Comparison of ENCODE assay signal across 8 cellular contexts in the genomic region with DNA sequence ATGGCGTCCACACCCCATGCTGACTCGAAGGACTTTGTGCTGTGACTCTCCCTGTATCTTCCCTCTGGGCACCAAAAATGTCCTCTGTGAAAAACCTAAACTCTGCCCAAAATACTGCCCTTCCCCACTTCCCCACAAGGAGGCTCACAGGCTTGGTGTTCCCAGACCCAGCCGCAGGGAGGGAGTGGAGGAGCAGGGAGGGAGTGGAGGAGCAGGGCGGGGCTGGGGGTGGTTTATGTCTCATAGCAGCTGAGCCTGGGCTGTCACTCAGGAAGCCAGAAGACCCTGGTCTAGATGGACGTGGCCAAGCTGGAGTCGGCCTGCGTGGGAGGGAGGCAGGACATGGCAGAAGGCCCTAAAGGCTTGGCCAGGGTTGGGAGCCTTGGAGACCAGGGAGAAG.
DNase-seq lines count a peak whose midpoint lies in the region; ATAC-seq, FAIRE-seq and TF ChIP-seq lines count a peak whose summit lies in the region.

No MANE protein-coding gene starts in this region.

- POLR2A ChIA-PET in A549 (lab: Yijun Ruan, JAX): no interaction called here
- POLR2A ChIA-PET in CD8-positive, alpha-beta memory T cell (lab: Charles Lee): no interaction called here

- H3K36me3 Mint-ChIP-seq in glutamatergic neuron (ENCODE audit: unreplicated experiment): no peaks in the 10 kb centered on the region
- no peaks in the 10 kb centered on the region for H3K36me3 Mint-ChIP-seq in CD8-positive, alpha-beta memory T cell

- TF ChIP-seq POLR2A in A549 (IDR thresholded peaks at IDR 0.05; ENCODE audit: low read length) (no peak), stomach (IDR thresholded peaks at IDR 0.05) (no peak)

- CTCF ChIA-PET in A549 (lab: Yijun Ruan, JAX): interaction anchor here (0.7 to 2.9 kb wide), 7 partner anchors 8 to 413 kb away, joined by 3 to 9 read pairs (median 3); no protein-coding TSS in a partner anchor
- CTCF ChIA-PET in CD8-positive, alpha-beta memory T cell (lab: Charles Lee): no interaction called here

- WGBS in A549 (ENCODE audit: missing lambda C conversion rate): 35% methylated on average over 6 of the region's 7 CpGs
- 39 to 51% (median 45%) methylated on average over 7 of the region's 7 CpGs for WGBS in stomach, 5 donors

- intact Hi-C loops in stomach (cut with DNase I; ENCODE audit: low total_unique reads): no loop called here

- H3K27ac Mint-ChIP-seq in glutamatergic neuron (ENCODE audit: unreplicated experiment): peak overlapping the region; percentile 52
- H3K27ac Mint-ChIP-seq in CD8-positive, alpha-beta memory T cell: no peak overlapping the region

- H3K36me3 ChIP-seq in SJSA1 (no peaks in the 10 kb centered on the region), stomach (no peaks in the 10 kb centered on the region)
- H3K36me3 ChIP-seq in CD8-positive, alpha-beta memory T cell (ENCODE audit: insufficient read depth, low read length): no peaks in the 10 kb centered on the region

- H3K4me3 ChIP-seq in A549 (no peak overlapping the region), GM12875 (ENCODE audit: low read depth, low read length) (no peak overlapping the region), SJSA1 (no peak overlapping the region), stomach (no peak overlapping the region)
- H3K4me3 ChIP-seq in CD8-positive, alpha-beta memory T cell (ENCODE audit: low read length): no peak overlapping the region

- DNase-seq in A549 (ENCODE audit: low read depth in 1 of 2, low spot score in 1 of 2) (peak; percentile 36 to 46), SJSA1 (ENCODE audit: low read depth in 1 of 2, low spot score in 2 of 2) (peak; percentile 55 to 87), glutamatergic neuron (peak; percentile 85), stomach (no peak), SKM-1 (lab: John Stamatoyannopoulos, UW; ENCODE audit: unreplicated experiment) (no peak)
- no peak for DNase-seq in effector CD8-positive, alpha-beta T cell (lab: John Stamatoyannopoulos, UW)
- DNase-seq in CD8-positive, alpha-beta memory T cell: no peak

- H3K27ac ChIP-seq in A549 (no peak overlapping the region), SJSA1 (no peak overlapping the region), stomach (no peak overlapping the region)
- H3K27ac ChIP-seq in CD8-positive, alpha-beta memory T cell (ENCODE audit: low read depth, low read length): no peak overlapping the region

- H3K4me1 ChIP-seq in A549 (no peaks in the 10 kb centered on the region), SJSA1 (replicated peaks) (no peaks in the 10 kb centered on the region), stomach (no peaks in the 10 kb centered on the region)
- no peaks in the 10 kb centered on the region for H3K4me1 ChIP-seq in CD8-positive, alpha-beta memory T cell (ENCODE audit: insufficient read depth, low read length)

- peaks cover 45% of the 10 kb centered on the region for H3K4me1 Mint-ChIP-seq in glutamatergic neuron (ENCODE audit: low read depth, unreplicated experiment)
- H3K4me1 Mint-ChIP-seq in CD8-positive, alpha-beta memory T cell: no peaks in the 10 kb centered on the region

- H3K27me3 Mint-ChIP-seq in glutamatergic neuron (ENCODE audit: unreplicated experiment): peaks cover 3% of the 10 kb centered on the region
- H3K27me3 Mint-ChIP-seq in CD8-positive, alpha-beta memory T cell: peaks cover 11 to 42% of the 10 kb centered on the region in 2 donors

- 0 out of 2 replicates have a peak, but pooled peaks cover 4% of the 10 kb centered on the region for H3K27me3 ChIP-seq in SJSA1 (replicated peaks)
- H3K27me3 ChIP-seq in CD8-positive, alpha-beta memory T cell (ENCODE audit: insufficient read depth, low read length, poor library complexity, severe bottlenecking): no peaks in the 10 kb centered on the region
- peaks cover 0 to 46% (median 0%) of the 10 kb centered on the region in 3 donors for H3K27me3 ChIP-seq in stomach

- TF ChIP-seq CTCF in A549 (IDR thresholded peaks at IDR 0.05) (peak; percentile 24; the same call in 1 of the 3 replicates), GM12875 (IDR thresholded peaks at IDR 0.05; ENCODE audit: borderline replicate concordance, insufficient read depth, low read depth, low read length) (peak; percentile 40; the same call in 1 of the 2 replicates), glutamatergic neuron (IDR thresholded peaks at IDR 0.05; ENCODE audit: partially characterized antibody, unreplicated experiment) (peak; percentile 77), stomach (IDR thresholded peaks at IDR 0.05) (no peak)

- FAIRE-seq in A549 (lab: Jason Lieb, UNC): no peak

- peaks cover 18% of the 10 kb centered on the region for H3K9me3 Mint-ChIP-seq in glutamatergic neuron (ENCODE audit: unreplicated experiment)
- peaks cover 0 to 6% (median 0%) of the 10 kb centered on the region in 5 donors for H3K9me3 Mint-ChIP-seq in CD8-positive, alpha-beta memory T cell

- no peak overlapping the region for H3K4me2 ChIP-seq in A549

- peak; percentile 32 to 58; a peak in 4 of 5 replicates for TF ChIP-seq RAD21 in A549 (conservative IDR thresholded peaks at IDR 0.05 in 1 of 2, IDR thresholded peaks at IDR 0.05 in 1 of 2)

- TF ChIP-seq EP300 in A549 (IDR thresholded peaks at IDR 0.05) (no peak), stomach (IDR thresholded peaks at IDR 0.05) (no peak)

- peak; percentile 85 to 96 for ATAC-seq in A549

- no peak overlapping the region for H3K4me3 Mint-ChIP-seq in glutamatergic neuron (ENCODE audit: unreplicated experiment)
- H3K4me3 Mint-ChIP-seq in CD8-positive, alpha-beta memory T cell: no peak overlapping the region

- H3K9me3 ChIP-seq in A549 (no peaks in the 10 kb centered on the region), SJSA1 (replicated peaks) (no peaks in the 10 kb centered on the region), stomach (peaks cover 0 to 13% (median 5%) of the 10 kb centered on the region in 4 donors)
- H3K9me3 ChIP-seq in CD8-positive, alpha-beta memory T cell (ENCODE audit: low read length): no peaks in the 10 kb centered on the region

TF ChIP-seq in A549, 52 proteins besides CTCF, POLR2A, EP300 and RAD21:
- TF ChIP-seq HEYL (CRISPR knock-in tag; IDR thresholded peaks at IDR 0.05) (no peak), SMC3 (IDR thresholded peaks at IDR 0.05) (peak; percentile 57)

Comparison
In these comparisons a context has a peak if more than half of its experiments do, and no peak if none do; other contexts are left out.
1. DNase-seq: peak in A549 (2 of 2), SJSA1 (2 of 2) and glutamatergic neuron (single experiment); none in effector CD8-positive, alpha-beta T cell (single experiment), CD8-positive, alpha-beta memory T cell (0 of 5), stomach (single experiment) and SKM-1 (single experiment).
2. CTCF ChIP-seq: peak in A549 (single experiment), GM12875 (single experiment) and glutamatergic neuron (single experiment); none in stomach (0 of 7).